1 cellular context compared by ENCODE assay signal in the genomic region with DNA sequence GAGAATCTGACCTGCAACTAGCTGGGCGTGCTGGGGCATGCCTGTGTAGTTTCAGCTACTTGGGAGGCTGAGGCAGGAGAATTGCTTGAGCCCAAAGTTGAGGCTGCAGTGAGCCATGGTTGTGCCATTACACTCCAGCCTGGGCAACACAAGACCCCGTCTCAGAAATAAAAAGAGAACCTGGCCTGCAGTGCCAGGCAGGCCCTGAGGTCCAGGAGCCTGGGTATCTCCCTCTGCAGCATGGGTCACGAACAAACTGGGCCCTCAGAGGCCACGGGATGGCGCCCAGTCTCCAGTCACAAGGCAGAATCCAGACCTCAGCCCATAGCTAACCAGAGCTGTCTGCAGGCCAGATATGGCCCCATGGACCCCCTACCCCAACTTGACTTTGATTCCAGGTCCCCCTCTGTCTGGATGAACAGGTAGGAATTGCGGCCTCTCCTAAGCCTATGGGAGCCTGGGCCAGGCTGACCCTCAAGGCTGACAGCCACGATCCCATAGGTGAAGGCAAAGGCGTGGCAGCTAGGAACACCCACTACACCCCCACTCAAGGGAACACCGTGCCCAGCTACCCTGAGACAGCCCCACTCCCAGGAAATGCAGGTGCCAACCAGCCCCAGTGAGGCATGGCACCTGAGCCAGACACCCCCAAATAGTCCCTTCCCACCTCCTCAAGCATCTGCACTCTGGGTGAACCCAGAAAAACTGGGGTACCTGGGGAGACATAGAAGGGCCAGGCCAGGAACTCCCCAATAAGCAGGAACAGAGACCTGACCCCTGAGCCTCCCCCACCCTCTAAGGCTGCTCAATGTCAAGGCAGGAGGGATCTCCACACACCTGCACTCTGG.
TF ChIP-seq lines count a peak whose summit lies in the region.

No MANE protein-coding gene starts in this region.

TF ChIP-seq in HepG2, 621 proteins besides CTCF, POLR2A, EP300 and RAD21 (continued from another document and continues in another):
- TF ChIP-seq, protein P1, sequence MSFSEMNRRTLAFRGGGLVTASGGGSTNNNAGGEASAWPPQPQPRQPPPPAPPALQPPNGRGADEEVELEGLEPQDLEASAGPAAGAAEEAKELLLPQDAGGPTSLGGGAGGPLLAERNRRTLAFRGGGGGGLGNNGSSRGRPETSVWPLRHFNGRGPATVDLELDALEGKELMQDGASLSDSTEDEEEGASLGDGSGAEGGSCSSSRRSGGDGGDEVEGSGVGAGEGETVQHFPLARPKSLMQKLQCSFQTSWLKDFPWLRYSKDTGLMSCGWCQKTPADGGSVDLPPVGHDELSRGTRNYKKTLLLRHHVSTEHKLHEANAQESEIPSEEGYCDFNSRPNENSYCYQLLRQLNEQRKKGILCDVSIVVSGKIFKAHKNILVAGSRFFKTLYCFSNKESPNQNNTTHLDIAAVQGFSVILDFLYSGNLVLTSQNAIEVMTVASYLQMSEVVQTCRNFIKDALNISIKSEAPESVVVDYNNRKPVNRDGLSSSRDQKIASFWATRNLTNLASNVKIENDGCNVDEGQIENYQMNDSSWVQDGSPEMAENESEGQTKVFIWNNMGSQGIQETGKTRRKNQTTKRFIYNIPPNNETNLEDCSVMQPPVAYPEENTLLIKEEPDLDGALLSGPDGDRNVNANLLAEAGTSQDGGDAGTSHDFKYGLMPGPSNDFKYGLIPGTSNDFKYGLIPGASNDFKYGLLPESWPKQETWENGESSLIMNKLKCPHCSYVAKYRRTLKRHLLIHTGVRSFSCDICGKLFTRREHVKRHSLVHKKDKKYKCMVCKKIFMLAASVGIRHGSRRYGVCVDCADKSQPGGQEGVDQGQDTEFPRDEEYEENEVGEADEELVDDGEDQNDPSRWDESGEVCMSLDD (CRISPR knock-in tag; IDR thresholded peaks at IDR 0.05; ENCODE audit: borderline replicate concordance): no peak
- no peak; the same call in 1 of the 2 replicates for TF ChIP-seq FOXA3 (CRISPR knock-in tag; IDR thresholded peaks at IDR 0.05)
- no peak for TF ChIP-seq THAP11 (CRISPR knock-in tag; IDR thresholded peaks at IDR 0.05)
- TF ChIP-seq ZFP36L1 (CRISPR knock-in tag; IDR thresholded peaks at IDR 0.05): no peak
- no peak for TF ChIP-seq MIER3 (CRISPR knock-in tag; IDR thresholded peaks at IDR 0.05; ENCODE audit: borderline replicate concordance)
- TF ChIP-seq TARDBP (CRISPR knock-in tag; IDR thresholded peaks at IDR 0.05): peak; percentile 46; the same call in 1 of the 2 replicates
- TF ChIP-seq, protein P2, sequence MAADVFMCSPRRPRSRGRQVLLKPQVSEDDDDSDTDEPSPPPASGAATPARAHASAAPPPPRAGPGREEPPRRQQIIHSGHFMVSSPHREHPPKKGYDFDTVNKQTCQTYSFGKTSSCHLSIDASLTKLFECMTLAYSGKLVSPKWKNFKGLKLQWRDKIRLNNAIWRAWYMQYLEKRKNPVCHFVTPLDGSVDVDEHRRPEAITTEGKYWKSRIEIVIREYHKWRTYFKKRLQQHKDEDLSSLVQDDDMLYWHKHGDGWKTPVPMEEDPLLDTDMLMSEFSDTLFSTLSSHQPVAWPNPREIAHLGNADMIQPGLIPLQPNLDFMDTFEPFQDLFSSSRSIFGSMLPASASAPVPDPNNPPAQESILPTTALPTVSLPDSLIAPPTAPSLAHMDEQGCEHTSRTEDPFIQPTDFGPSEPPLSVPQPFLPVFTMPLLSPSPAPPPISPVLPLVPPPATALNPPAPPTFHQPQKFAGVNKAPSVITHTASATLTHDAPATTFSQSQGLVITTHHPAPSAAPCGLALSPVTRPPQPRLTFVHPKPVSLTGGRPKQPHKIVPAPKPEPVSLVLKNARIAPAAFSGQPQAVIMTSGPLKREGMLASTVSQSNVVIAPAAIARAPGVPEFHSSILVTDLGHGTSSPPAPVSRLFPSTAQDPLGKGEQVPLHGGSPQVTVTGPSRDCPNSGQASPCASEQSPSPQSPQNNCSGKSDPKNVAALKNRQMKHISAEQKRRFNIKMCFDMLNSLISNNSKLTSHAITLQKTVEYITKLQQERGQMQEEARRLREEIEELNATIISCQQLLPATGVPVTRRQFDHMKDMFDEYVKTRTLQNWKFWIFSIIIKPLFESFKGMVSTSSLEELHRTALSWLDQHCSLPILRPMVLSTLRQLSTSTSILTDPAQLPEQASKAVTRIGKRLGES (CRISPR knock-in tag; IDR thresholded peaks at IDR 0.05; ENCODE audit: borderline replicate concordance): no peak
- no peak for TF ChIP-seq EZH2 (conservative IDR thresholded peaks at IDR 0.05; ENCODE audit: low read depth, low read length)
- peak; percentile 30; the same call in 1 of the 2 replicates for TF ChIP-seq TBX2 (CRISPR knock-in tag; IDR thresholded peaks at IDR 0.05; ENCODE audit: borderline replicate concordance)
- no peak for TF ChIP-seq ZSCAN31 (CRISPR knock-in tag; IDR thresholded peaks at IDR 0.05; ENCODE audit: low read depth)
- TF ChIP-seq SRF (IDR thresholded peaks at IDR 0.05; ENCODE audit: low read depth, low read length): no peak
- TF ChIP-seq, protein P3, sequence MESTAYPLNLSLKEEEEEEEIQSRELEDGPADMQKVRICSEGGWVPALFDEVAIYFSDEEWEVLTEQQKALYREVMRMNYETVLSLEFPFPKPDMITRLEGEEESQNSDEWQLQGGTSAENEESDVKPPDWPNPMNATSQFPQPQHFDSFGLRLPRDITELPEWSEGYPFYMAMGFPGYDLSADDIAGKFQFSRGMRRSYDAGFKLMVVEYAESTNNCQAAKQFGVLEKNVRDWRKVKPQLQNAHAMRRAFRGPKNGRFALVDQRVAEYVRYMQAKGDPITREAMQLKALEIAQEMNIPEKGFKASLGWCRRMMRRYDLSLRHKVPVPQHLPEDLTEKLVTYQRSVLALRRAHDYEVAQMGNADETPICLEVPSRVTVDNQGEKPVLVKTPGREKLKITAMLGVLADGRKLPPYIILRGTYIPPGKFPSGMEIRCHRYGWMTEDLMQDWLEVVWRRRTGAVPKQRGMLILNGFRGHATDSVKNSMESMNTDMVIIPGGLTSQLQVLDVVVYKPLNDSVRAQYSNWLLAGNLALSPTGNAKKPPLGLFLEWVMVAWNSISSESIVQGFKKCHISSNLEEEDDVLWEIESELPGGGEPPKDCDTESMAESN (CRISPR knock-in tag; conservative IDR thresholded peaks at IDR 0.05): 0 out of 2 replicates have a peak, but pooled peaks have one; percentile 32
- no peak for TF ChIP-seq KLF12 (CRISPR knock-in tag; IDR thresholded peaks at IDR 0.05; ENCODE audit: borderline replicate concordance)
- no peak for TF ChIP-seq SIX1 (CRISPR knock-in tag; IDR thresholded peaks at IDR 0.05; ENCODE audit: borderline replicate concordance)
- no peak for TF ChIP-seq ZNF496 (CRISPR knock-in tag; IDR thresholded peaks at IDR 0.05; ENCODE audit: insufficient replicate concordance)
- no peak for TF ChIP-seq LCORL (IDR thresholded peaks at IDR 0.05)
- TF ChIP-seq LCORL (CRISPR knock-in tag; IDR thresholded peaks at IDR 0.05): no peak
- TF ChIP-seq IRF2 (CRISPR knock-in tag; IDR thresholded peaks at IDR 0.05): 0 out of 2 replicates have a peak, but pooled peaks have one; percentile 11
- TF ChIP-seq HDAC6 (IDR thresholded peaks at IDR 0.05; ENCODE audit: low read depth, low read length): no peak
- TF ChIP-seq NKX3-1 (CRISPR knock-in tag; IDR thresholded peaks at IDR 0.05): no peak
- TF ChIP-seq ZNF839 (CRISPR knock-in tag; IDR thresholded peaks at IDR 0.05; ENCODE audit: borderline replicate concordance): no peak
- TF ChIP-seq ZNF572 (CRISPR knock-in tag; IDR thresholded peaks at IDR 0.05): 0 out of 2 replicates have a peak, but pooled peaks have one; percentile 59
- TF ChIP-seq JUNB (CRISPR knock-in tag; IDR thresholded peaks at IDR 0.05; ENCODE audit: borderline replicate concordance): no peak
- TF ChIP-seq ZFX (CRISPR knock-in tag; IDR thresholded peaks at IDR 0.05; ENCODE audit: low read depth): peak; percentile 53; the same call in 1 of the 2 replicates
- no peak for TF ChIP-seq REL (CRISPR knock-in tag; conservative IDR thresholded peaks at IDR 0.05)
- TF ChIP-seq, protein P4, sequence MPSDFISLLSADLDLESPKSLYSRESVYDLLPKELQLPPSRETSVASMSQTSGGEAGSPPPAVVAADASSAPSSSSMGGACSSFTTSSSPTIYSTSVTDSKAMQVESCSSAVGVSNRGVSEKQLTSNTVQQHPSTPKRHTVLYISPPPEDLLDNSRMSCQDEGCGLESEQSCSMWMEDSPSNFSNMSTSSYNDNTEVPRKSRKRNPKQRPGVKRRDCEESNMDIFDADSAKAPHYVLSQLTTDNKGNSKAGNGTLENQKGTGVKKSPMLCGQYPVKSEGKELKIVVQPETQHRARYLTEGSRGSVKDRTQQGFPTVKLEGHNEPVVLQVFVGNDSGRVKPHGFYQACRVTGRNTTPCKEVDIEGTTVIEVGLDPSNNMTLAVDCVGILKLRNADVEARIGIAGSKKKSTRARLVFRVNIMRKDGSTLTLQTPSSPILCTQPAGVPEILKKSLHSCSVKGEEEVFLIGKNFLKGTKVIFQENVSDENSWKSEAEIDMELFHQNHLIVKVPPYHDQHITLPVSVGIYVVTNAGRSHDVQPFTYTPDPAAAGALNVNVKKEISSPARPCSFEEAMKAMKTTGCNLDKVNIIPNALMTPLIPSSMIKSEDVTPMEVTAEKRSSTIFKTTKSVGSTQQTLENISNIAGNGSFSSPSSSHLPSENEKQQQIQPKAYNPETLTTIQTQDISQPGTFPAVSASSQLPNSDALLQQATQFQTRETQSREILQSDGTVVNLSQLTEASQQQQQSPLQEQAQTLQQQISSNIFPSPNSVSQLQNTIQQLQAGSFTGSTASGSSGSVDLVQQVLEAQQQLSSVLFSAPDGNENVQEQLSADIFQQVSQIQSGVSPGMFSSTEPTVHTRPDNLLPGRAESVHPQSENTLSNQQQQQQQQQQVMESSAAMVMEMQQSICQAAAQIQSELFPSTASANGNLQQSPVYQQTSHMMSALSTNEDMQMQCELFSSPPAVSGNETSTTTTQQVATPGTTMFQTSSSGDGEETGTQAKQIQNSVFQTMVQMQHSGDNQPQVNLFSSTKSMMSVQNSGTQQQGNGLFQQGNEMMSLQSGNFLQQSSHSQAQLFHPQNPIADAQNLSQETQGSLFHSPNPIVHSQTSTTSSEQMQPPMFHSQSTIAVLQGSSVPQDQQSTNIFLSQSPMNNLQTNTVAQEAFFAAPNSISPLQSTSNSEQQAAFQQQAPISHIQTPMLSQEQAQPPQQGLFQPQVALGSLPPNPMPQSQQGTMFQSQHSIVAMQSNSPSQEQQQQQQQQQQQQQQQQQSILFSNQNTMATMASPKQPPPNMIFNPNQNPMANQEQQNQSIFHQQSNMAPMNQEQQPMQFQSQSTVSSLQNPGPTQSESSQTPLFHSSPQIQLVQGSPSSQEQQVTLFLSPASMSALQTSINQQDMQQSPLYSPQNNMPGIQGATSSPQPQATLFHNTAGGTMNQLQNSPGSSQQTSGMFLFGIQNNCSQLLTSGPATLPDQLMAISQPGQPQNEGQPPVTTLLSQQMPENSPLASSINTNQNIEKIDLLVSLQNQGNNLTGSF (CRISPR knock-in tag; IDR thresholded peaks at IDR 0.05): peak; percentile 48; the same call in 1 of the 2 replicates
- TF ChIP-seq, protein P5, sequence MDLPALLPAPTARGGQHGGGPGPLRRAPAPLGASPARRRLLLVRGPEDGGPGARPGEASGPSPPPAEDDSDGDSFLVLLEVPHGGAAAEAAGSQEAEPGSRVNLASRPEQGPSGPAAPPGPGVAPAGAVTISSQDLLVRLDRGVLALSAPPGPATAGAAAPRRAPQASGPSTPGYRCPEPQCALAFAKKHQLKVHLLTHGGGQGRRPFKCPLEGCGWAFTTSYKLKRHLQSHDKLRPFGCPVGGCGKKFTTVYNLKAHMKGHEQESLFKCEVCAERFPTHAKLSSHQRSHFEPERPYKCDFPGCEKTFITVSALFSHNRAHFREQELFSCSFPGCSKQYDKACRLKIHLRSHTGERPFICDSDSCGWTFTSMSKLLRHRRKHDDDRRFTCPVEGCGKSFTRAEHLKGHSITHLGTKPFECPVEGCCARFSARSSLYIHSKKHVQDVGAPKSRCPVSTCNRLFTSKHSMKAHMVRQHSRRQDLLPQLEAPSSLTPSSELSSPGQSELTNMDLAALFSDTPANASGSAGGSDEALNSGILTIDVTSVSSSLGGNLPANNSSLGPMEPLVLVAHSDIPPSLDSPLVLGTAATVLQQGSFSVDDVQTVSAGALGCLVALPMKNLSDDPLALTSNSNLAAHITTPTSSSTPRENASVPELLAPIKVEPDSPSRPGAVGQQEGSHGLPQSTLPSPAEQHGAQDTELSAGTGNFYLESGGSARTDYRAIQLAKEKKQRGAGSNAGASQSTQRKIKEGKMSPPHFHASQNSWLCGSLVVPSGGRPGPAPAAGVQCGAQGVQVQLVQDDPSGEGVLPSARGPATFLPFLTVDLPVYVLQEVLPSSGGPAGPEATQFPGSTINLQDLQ (CRISPR knock-in tag; IDR thresholded peaks at IDR 0.05): peak; percentile 84
- TF ChIP-seq ZNF292 (CRISPR knock-in tag; IDR thresholded peaks at IDR 0.05; ENCODE audit: borderline replicate concordance, low read depth): no peak
- TF ChIP-seq FOSL2 (CRISPR knock-in tag; IDR thresholded peaks at IDR 0.05): no peak
- TF ChIP-seq, protein P6, sequence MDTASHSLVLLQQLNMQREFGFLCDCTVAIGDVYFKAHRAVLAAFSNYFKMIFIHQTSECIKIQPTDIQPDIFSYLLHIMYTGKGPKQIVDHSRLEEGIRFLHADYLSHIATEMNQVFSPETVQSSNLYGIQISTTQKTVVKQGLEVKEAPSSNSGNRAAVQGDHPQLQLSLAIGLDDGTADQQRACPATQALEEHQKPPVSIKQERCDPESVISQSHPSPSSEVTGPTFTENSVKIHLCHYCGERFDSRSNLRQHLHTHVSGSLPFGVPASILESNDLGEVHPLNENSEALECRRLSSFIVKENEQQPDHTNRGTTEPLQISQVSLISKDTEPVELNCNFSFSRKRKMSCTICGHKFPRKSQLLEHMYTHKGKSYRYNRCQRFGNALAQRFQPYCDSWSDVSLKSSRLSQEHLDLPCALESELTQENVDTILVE (CRISPR knock-in tag; IDR thresholded peaks at IDR 0.05): no peak
- 0 out of 2 replicates have a peak, but pooled peaks have one; percentile 15 for TF ChIP-seq ZNF263 (CRISPR knock-in tag; IDR thresholded peaks at IDR 0.05)
- TF ChIP-seq CHCHD3 (CRISPR knock-in tag; IDR thresholded peaks at IDR 0.05): no peak
- TF ChIP-seq SNAPC2 (CRISPR knock-in tag; IDR thresholded peaks at IDR 0.05): no peak
- TF ChIP-seq SKI (IDR thresholded peaks at IDR 0.05; ENCODE audit: partially characterized antibody): peak; percentile 16
- TF ChIP-seq, protein P7, sequence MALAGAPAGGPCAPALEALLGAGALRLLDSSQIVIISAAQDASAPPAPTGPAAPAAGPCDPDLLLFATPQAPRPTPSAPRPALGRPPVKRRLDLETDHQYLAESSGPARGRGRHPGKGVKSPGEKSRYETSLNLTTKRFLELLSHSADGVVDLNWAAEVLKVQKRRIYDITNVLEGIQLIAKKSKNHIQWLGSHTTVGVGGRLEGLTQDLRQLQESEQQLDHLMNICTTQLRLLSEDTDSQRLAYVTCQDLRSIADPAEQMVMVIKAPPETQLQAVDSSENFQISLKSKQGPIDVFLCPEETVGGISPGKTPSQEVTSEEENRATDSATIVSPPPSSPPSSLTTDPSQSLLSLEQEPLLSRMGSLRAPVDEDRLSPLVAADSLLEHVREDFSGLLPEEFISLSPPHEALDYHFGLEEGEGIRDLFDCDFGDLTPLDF (CRISPR knock-in tag; IDR thresholded peaks at IDR 0.05): no peak
- TF ChIP-seq RFXANK (CRISPR knock-in tag; IDR thresholded peaks at IDR 0.05): no peak
- TF ChIP-seq SOX6 (IDR thresholded peaks at IDR 0.05): no peak
- no peak for TF ChIP-seq SOX6 (CRISPR knock-in tag; IDR thresholded peaks at IDR 0.05)
- peak; percentile 28; the same call in 1 of the 2 replicates for TF ChIP-seq YEATS4 (CRISPR knock-in tag; IDR thresholded peaks at IDR 0.05; ENCODE audit: borderline replicate concordance)
- TF ChIP-seq AKAP8 (CRISPR knock-in tag; IDR thresholded peaks at IDR 0.05): peak; percentile 93
- TF ChIP-seq MBNL3 (CRISPR knock-in tag; conservative IDR thresholded peaks at IDR 0.05): no peak
- peak; percentile 86 for TF ChIP-seq RBM39 (IDR thresholded peaks at IDR 0.05; ENCODE audit: low read depth, low read length, poor library complexity, severe bottlenecking)
- no peak for TF ChIP-seq CBX2 (IDR thresholded peaks at IDR 0.05; ENCODE audit: low read depth, low read length)
- no peak for TF ChIP-seq CBX2 (CRISPR knock-in tag; IDR thresholded peaks at IDR 0.05; ENCODE audit: low read depth)
- no peak for TF ChIP-seq HHEX (CRISPR knock-in tag; IDR thresholded peaks at IDR 0.05)
